ENCODE assay signal across 1 cellular context in genomic region chr1:44673675-44674112, GRCh38.
TF ChIP-seq lines count a peak whose summit lies in the region.

No MANE protein-coding gene starts in this region.

TF ChIP-seq in GM12878, 131 proteins besides CTCF, POLR2A, EP300 and RAD21 (continued from another document):
- TF ChIP-seq HSF1 (IDR thresholded peaks at IDR 0.05; ENCODE audit: low read depth, low read length) = no peak
- TF ChIP-seq, protein P1, sequence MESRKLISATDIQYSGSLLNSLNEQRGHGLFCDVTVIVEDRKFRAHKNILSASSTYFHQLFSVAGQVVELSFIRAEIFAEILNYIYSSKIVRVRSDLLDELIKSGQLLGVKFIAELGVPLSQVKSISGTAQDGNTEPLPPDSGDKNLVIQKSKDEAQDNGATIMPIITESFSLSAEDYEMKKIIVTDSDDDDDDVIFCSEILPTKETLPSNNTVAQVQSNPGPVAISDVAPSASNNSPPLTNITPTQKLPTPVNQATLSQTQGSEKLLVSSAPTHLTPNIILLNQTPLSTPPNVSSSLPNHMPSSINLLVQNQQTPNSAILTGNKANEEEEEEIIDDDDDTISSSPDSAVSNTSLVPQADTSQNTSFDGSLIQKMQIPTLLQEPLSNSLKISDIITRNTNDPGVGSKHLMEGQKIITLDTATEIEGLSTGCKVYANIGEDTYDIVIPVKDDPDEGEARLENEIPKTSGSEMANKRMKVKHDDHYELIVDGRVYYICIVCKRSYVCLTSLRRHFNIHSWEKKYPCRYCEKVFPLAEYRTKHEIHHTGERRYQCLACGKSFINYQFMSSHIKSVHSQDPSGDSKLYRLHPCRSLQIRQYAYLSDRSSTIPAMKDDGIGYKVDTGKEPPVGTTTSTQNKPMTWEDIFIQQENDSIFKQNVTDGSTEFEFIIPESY (IDR thresholded peaks at IDR 0.05) = no peak
- TF ChIP-seq NRF1 (conservative IDR thresholded peaks at IDR 0.05; ENCODE audit: low read depth, low read length) = no peak
- no peak for TF ChIP-seq ZNF384 (IDR thresholded peaks at IDR 0.05; ENCODE audit: borderline replicate concordance, low read depth, low read length)
- TF ChIP-seq, protein P2, sequence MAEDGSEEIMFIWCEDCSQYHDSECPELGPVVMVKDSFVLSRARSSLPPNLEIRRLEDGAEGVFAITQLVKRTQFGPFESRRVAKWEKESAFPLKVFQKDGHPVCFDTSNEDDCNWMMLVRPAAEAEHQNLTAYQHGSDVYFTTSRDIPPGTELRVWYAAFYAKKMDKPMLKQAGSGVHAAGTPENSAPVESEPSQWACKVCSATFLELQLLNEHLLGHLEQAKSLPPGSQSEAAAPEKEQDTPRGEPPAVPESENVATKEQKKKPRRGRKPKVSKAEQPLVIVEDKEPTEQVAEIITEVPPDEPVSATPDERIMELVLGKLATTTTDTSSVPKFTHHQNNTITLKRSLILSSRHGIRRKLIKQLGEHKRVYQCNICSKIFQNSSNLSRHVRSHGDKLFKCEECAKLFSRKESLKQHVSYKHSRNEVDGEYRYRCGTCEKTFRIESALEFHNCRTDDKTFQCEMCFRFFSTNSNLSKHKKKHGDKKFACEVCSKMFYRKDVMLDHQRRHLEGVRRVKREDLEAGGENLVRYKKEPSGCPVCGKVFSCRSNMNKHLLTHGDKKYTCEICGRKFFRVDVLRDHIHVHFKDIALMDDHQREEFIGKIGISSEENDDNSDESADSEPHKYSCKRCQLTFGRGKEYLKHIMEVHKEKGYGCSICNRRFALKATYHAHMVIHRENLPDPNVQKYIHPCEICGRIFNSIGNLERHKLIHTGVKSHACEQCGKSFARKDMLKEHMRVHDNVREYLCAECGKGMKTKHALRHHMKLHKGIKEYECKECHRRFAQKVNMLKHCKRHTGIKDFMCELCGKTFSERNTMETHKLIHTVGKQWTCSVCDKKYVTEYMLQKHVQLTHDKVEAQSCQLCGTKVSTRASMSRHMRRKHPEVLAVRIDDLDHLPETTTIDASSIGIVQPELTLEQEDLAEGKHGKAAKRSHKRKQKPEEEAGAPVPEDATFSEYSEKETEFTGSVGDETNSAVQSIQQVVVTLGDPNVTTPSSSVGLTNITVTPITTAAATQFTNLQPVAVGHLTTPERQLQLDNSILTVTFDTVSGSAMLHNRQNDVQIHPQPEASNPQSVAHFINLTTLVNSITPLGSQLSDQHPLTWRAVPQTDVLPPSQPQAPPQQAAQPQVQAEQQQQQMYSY (CRISPR knock-in tag; IDR thresholded peaks at IDR 0.05) = no peak
- TF ChIP-seq NFIC (IDR thresholded peaks at IDR 0.05; ENCODE audit: low read depth, low read length) = no peak
- TF ChIP-seq POLR2AphosphoS5 (IDR thresholded peaks at IDR 0.05; ENCODE audit: low read length) = no peak
- TF ChIP-seq ZNF622 (IDR thresholded peaks at IDR 0.05) = no peak
- no peak for TF ChIP-seq NFXL1 (IDR thresholded peaks at IDR 0.05; ENCODE audit: borderline replicate concordance)
- peak; percentile 11 for TF ChIP-seq USF1 (IDR thresholded peaks at IDR 0.05; ENCODE audit: borderline replicate concordance, extremely low read length, insufficient read depth, low read depth, low read length)
- TF ChIP-seq NKRF (conservative IDR thresholded peaks at IDR 0.05) = peak; percentile 40; the same call in 1 of the 2 replicates
- peak; percentile 26; the same call in 1 of the 2 replicates for TF ChIP-seq RAD51 (IDR thresholded peaks at IDR 0.05)
- TF ChIP-seq SUZ12 (IDR thresholded peaks at IDR 0.05; ENCODE audit: unreplicated experiment) = no peak
- TF ChIP-seq, protein P3, sequence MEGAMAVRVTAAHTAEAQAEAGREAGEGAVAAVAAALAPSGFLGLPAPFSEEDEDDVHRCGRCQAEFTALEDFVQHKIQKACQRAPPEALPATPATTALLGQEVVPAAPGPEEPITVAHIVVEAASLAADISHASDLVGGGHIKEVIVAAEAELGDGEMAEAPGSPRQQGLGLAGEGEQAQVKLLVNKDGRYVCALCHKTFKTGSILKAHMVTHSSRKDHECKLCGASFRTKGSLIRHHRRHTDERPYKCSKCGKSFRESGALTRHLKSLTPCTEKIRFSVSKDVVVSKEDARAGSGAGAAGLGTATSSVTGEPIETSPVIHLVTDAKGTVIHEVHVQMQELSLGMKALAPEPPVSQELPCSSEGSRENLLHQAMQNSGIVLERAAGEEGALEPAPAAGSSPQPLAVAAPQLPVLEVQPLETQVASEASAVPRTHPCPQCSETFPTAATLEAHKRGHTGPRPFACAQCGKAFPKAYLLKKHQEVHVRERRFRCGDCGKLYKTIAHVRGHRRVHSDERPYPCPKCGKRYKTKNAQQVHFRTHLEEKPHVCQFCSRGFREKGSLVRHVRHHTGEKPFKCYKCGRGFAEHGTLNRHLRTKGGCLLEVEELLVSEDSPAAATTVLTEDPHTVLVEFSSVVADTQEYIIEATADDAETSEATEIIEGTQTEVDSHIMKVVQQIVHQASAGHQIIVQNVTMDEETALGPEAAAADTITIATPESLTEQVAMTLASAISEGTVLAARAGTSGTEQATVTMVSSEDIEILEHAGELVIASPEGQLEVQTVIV (IDR thresholded peaks at IDR 0.05; ENCODE audit: borderline replicate concordance, partially characterized antibody) = no peak
- TF ChIP-seq BACH1 (IDR thresholded peaks at IDR 0.05; ENCODE audit: borderline replicate concordance) = no peak
- TF ChIP-seq SIN3A (IDR thresholded peaks at IDR 0.05; ENCODE audit: low read depth, low read length) = 0 out of 2 replicates have a peak, but pooled peaks have one; percentile 1
- TF ChIP-seq BHLHE40 (IDR thresholded peaks at IDR 0.05; ENCODE audit: borderline replicate concordance in 1 of 2, low read depth in 2 of 2, low read length in 1 of 2) = no peak
